In the genomic region with DNA sequence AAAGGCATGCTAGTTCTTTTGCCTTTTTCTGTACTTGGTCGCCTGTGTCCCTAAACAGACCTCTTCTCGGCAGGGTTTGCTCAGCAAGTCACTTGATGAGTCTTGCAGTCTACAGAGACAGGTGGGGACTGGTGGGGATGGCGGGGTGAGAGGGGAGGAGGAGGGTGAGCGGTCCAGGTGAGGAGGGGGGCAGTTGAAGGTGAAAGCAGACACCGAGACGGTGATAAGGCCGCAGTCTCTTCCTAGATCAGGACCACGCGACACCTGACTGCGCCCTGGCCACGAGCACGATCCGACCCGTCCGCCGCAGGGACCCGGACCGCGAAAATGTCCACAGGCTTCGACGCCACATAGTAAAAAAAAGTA, we compare ENCODE assay signal across 8 cellular contexts. TPM values are rescaled to one million over a fixed set of nuclear protein-coding genes. Genes with fewer than 3 reads are reported as not detected.
DNase-seq lines count a peak whose midpoint lies in the region; ATAC-seq and TF ChIP-seq lines count a peak whose summit lies in the region.

No MANE protein-coding gene starts in this region.

- H3K27me3 ChIP-seq in parathyroid adenoma (ENCODE audit: control insufficient read depth, insufficient read depth, low read length) = no peaks in the 10 kb centered on the region

- no peak for ATAC-seq in left lobe of liver

- no peak overlapping the region for H3K9ac ChIP-seq in parathyroid adenoma

- no peaks in the 10 kb centered on the region for H3K79me2 ChIP-seq in parathyroid adenoma

- no peaks in the 10 kb centered on the region for H3K36me3 ChIP-seq in parathyroid adenoma (ENCODE audit: control insufficient read depth, insufficient read depth, low read length)

- peaks cover 3% of the 10 kb centered on the region for H3K4me1 ChIP-seq in parathyroid adenoma

- peak overlapping the region; percentile 81 for H3K27ac ChIP-seq in parathyroid adenoma

- DNase-seq in stimulated activated CD4-positive, alpha-beta T cell treated with anti-CD3 and anti-CD28 coated beads, Interleukin-1b, Interleukin-23, amount 100 ng/mL, for 24 hours (ENCODE audit: low read depth in 4 of 4, low spot score in 1 of 4) = peak in 3 of 4 experiments; percentile 4 to 20 (median 14)
- no peak for DNase-seq in stimulated activated CD4-positive, alpha-beta T cell treated with anti-CD3 and anti-CD28 coated beads, Interleukin-15, amount 100 ng/mL, for 24 hours
- DNase-seq in HT-29 (ENCODE audit: low spot score) (peak; percentile 43), fibroblast of villous mesenchyme (ENCODE audit: low read depth) (no peak), amniotic stem cell (lab: John Stamatoyannopoulos, UW) (no peak), left lobe of liver (ENCODE audit: low spot score) (no peak)
- peak; percentile 16 for DNase-seq in activated CD4-positive, alpha-beta T cell treated with anti-CD3 and anti-CD28 coated beads, Interleukin-2, amount 50 U/mL, for 1 hour

- no peaks in the 10 kb centered on the region for H3K9me3 ChIP-seq in parathyroid adenoma (ENCODE audit: control insufficient read depth, low read length)

- TF ChIP-seq CTCF in fibroblast of villous mesenchyme (IDR thresholded peaks at IDR 0.05; ENCODE audit: insufficient read depth, low read depth, low read length) (no peak), parathyroid adenoma (IDR thresholded peaks at IDR 0.05) (no peak)

- H3K4me3 ChIP-seq in fibroblast of villous mesenchyme (ENCODE audit: low read depth, low read length) (peak overlapping the region; percentile 91), parathyroid adenoma (ENCODE audit: low read depth, low read length) (peak overlapping the region; percentile 69)

- peak overlapping the region; percentile 93 for H2AFZ ChIP-seq in parathyroid adenoma

- peak overlapping the region; percentile 81 for H3K4me2 ChIP-seq in parathyroid adenoma (ENCODE audit: low read length)

RNA-seq across cellular contexts. Expression of a gene that starts 0.6 kb away (rescaled TPM):
- 22.2 and 31.7 TPM in 2 replicates for total RNA-seq in HT-29 (2014; rRNA removed; shearing (Covaris generic))
- total RNA-seq in fibroblast of villous mesenchyme (60.5 and 128 TPM in 2 replicates), left lobe of liver (1.2 TPM)

Comparison
In these comparisons a context has a peak if more than half of its experiments do, and no peak if none do; other contexts are left out.
1. DNase-seq: peak in stimulated activated CD4-positive, alpha-beta T cell treated with anti-CD3 and anti-CD28 coated beads, Interleukin-1b, Interleukin-23, amount 100 ng/mL, for 24 hours (3 of 4), HT-29 (single experiment) and activated CD4-positive, alpha-beta T cell treated with anti-CD3 and anti-CD28 coated beads, Interleukin-2, amount 50 U/mL, for 1 hour (single experiment); none in stimulated activated CD4-positive, alpha-beta T cell treated with anti-CD3 and anti-CD28 coated beads, Interleukin-15, amount 100 ng/mL, for 24 hours (single experiment), fibroblast of villous mesenchyme (single experiment), amniotic stem cell (single experiment) and left lobe of liver (single experiment).
2. RNA of a gene that starts 0.6 kb away (total RNA-seq): 60.5 to 128 TPM in fibroblast of villous mesenchyme and 22.2 to 31.7 TPM in HT-29; 1.2 TPM in left lobe of liver (single experiment); every median in the first group is over 10 times any median in the second.